8 cellular contexts compared by ENCODE assay signal in the genomic region with DNA sequence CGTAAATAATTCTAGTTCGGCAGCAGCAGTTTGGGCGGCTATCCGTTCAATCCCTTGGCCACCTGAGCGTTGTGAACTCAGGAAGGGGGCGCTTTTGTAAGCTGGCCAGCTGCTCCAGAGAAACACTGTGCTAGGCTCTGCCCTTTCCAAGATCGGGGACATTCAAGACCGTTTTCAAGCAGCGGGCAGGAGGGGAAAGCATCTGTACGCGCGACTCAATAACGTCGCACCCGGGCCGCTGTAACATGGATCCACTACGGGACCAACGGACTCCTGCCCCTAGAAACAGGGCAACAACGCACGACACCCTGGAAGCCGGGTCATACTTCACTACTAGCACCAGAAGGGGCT. TPM values are rescaled to one million over a fixed set of nuclear protein-coding genes. Genes with fewer than 3 reads are reported as not detected.
A peak's percentile ranks its signal among the peaks of the same experiment; 100 is the strongest.
DNase-seq lines count a peak whose midpoint lies in the region; ATAC-seq and TF ChIP-seq lines count a peak whose summit lies in the region.

No MANE protein-coding gene starts in this region.

- no peak for TF ChIP-seq CTCF in AG04450 (IDR thresholded peaks at IDR 0.05; ENCODE audit: low read depth, low read length)
- no peak for TF ChIP-seq CTCF in WI38 (IDR thresholded peaks at IDR 0.05; ENCODE audit: low read depth, low read length)

- POLR2A ChIA-PET in AG04450 (lab: Yijun Ruan, JAX), result interaction anchor here (0.6 to 1.5 kb wide), 11 partner anchors 8 to 1271 kb away, joined by 3 to 9 read pairs (median 4); a partner anchor contains a TSS

- H3K27me3 ChIP-seq in AG04450 (ENCODE audit: control insufficient read depth, insufficient read depth, low read length) (no peaks in the 10 kb centered on the region), stomach smooth muscle (ENCODE audit: control insufficient read depth in 1 of 2, insufficient read depth in 2 of 2, low read length in 2 of 2) (no peaks in the 10 kb centered on the region)

- peaks cover 13 to 18% (median 14%) of the 10 kb centered on the region in 3 donors for H3K4me1 Mint-ChIP-seq in IgD-negative memory B cell

- H3K4me3 Mint-ChIP-seq in IgD-negative memory B cell, result peak overlapping the region; percentile 83 to 98 (median 94)

- H3K27ac ChIP-seq in AG04450 (ENCODE audit: low read depth, low read length), result peak overlapping the region; percentile 31
- H3K27ac ChIP-seq in stomach smooth muscle (ENCODE audit: low read length), result no peak overlapping the region

- no peaks in the 10 kb centered on the region for H3K36me3 ChIP-seq in stomach smooth muscle (ENCODE audit: control insufficient read depth in 2 of 2, insufficient read depth in 2 of 2, low read length in 2 of 2)

- H3K4me1 ChIP-seq in stomach smooth muscle (ENCODE audit: control insufficient read depth, insufficient read depth, low read length), result peaks cover 12% of the 10 kb centered on the region

- DNase-seq in AG04450 (ENCODE audit: low read depth, low spot score) (no peak), iPS-NIHi11 (ENCODE audit: low spot score) (peak; percentile 20), GM19240 (ENCODE audit: insufficient read length, low spot score) (no peak)

- CTCF ChIA-PET in AG04450 (lab: Charles Lee), result interaction anchor here (0.9 to 4.9 kb wide), 10 partner anchors 10 to 142 kb away, joined by 3 to 44 read pairs (median 4); no protein-coding TSS in a partner anchor

- peak overlapping the region; percentile 82 for H3K4me3 ChIP-seq in AG04450 (ENCODE audit: low read depth, low read length)
- peak overlapping the region; percentile 77 for H3K4me3 ChIP-seq in WI38 (ENCODE audit: low read depth, low read length)
- H3K4me3 ChIP-seq in stomach smooth muscle (ENCODE audit: low read length in 2 of 2), result peak overlapping the region; percentile 57 to 79

- ATAC-seq in GM18517 (IDR thresholded peaks at IDR 0.05; ENCODE audit: unreplicated experiment), result peak; percentile 4
- no peak for ATAC-seq in HG03139 (IDR thresholded peaks at IDR 0.05; ENCODE audit: unreplicated experiment)

- H3K9me3 ChIP-seq in AG04450 (ENCODE audit: control insufficient read depth, insufficient read depth, low read length) (no peaks in the 10 kb centered on the region), stomach smooth muscle (ENCODE audit: control insufficient read depth in 2 of 2, low read length in 2 of 2) (no peaks in the 10 kb centered on the region)

- H3K27me3 Mint-ChIP-seq in IgD-negative memory B cell, result peaks cover 2% of the 10 kb centered on the region

- H3K27ac Mint-ChIP-seq in IgD-negative memory B cell, result peak overlapping the region in 2 of 3 donors; percentile 72 to 78

- H3K36me3 Mint-ChIP-seq in IgD-negative memory B cell, result no peaks in the 10 kb centered on the region

- H3K9ac ChIP-seq in stomach smooth muscle (ENCODE audit: low read length in 2 of 2), result peak overlapping the region; percentile 39 to 51

- H3K9me3 Mint-ChIP-seq in IgD-negative memory B cell, result no peaks in the 10 kb centered on the region

RNA-seq across cellular contexts. Expression of a gene that starts 0.5 kb away (rescaled TPM):
- polyA plus RNA-seq in AG04450 (2011; rRNA removed) (28.2 and 53.5 TPM in 2 replicates), IgD-negative memory B cell (not detected)
- 12.0 and 28.1 TPM in 2 replicates for polyA minus RNA-seq in AG04450 (2011; rRNA and poly(A)+ RNA removed)

RNA-seq across cellular contexts. Expression of a gene that starts 26.0 kb away (rescaled TPM):
- polyA plus RNA-seq in AG04450 (2011; rRNA removed), result 1,026 and 1,343 TPM in 2 replicates
- polyA minus RNA-seq in AG04450 (2011; rRNA and poly(A)+ RNA removed), result 782 and 1,005 TPM in 2 replicates
- polyA plus RNA-seq in IgD-negative memory B cell, result 3.0 TPM

RNA-seq across cellular contexts. Expression of a gene that starts 52.7 kb away (rescaled TPM):
- 0.41 and 0.97 TPM in 2 replicates for polyA plus RNA-seq in AG04450 (2011; rRNA removed)
- 0.39 TPM in 1 of 2 replicates, not detected in the other for polyA minus RNA-seq in AG04450 (2011; rRNA and poly(A)+ RNA removed)
- not detected for polyA plus RNA-seq in IgD-negative memory B cell

Comparison
In these comparisons a context has a peak if more than half of its experiments do, and no peak if none do; other contexts are left out.
1. RNA of a gene that starts 0.5 kb away (polyA plus RNA-seq): 28.2 to 53.5 TPM in AG04450; not detected in IgD-negative memory B cell (single experiment); every median in the first group is over 10 times any median in the second.
2. RNA of a gene that starts 26.0 kb away (polyA plus RNA-seq): 1,026 to 1,343 TPM in AG04450; 3.0 TPM in IgD-negative memory B cell (single experiment); every median in the first group is over 100 times any median in the second.
3. Peak in every context shown above with its lines, with median percentiles within 50 percentile points of each other: H3K4me3 ChIP-seq.